18 cellular contexts compared by ENCODE assay signal in genomic region chr5:172679621-172680212, GRCh38. TPM values are rescaled to one million over a fixed set of nuclear protein-coding genes. Genes with fewer than 3 reads are reported as not detected.
DNase-seq lines count a peak whose midpoint lies in the region; ATAC-seq and TF ChIP-seq lines count a peak whose summit lies in the region.
"Had no signal": no experiment of that assay in that cellular context is flagged by ENCODE, and none has a peak within 500 bp of the region (broad histone marks: within the 10 kb centered on the region; RNA-seq: fewer than 3 reads in every experiment).

No MANE protein-coding gene starts in this region.

- H3K27ac ChIP-seq in BLaER1 treated with 17β-estradiol and CSF1 and Interleukin-3, amounts not matched to agents 10 nM and 100 nM: peak overlapping the region in 9 of 11 experiments; percentile 10 to 68 (median 36); a peak in 15 of 22 replicates
- H3K27ac ChIP-seq in ascending aorta: peak overlapping the region; percentile 10 to 32
- peak overlapping the region; percentile 18 for H3K27ac ChIP-seq in skeletal muscle tissue (ENCODE audit: low read depth, low read length)
- H3K27ac ChIP-seq: spleen had no signal

- H3K4me1 ChIP-seq in BLaER1 treated with 17β-estradiol and CSF1 and Interleukin-3, amounts not matched to agents 10 nM and 100 nM: peaks cover 26 to 61% (median 54%) of the 10 kb centered on the region in 10 experiments
- H3K4me1 ChIP-seq in ascending aorta (peaks cover 7 to 8% of the 10 kb centered on the region in 2 donors), skeletal muscle tissue (ENCODE audit: control insufficient read depth in 3 of 3, insufficient read depth in 3 of 3, low read length in 3 of 3) (peaks cover 18 to 43% (median 37%) of the 10 kb centered on the region in 3 donors)
- H3K4me1 ChIP-seq: spleen had no signal

- H3K36me3 Mint-ChIP-seq in nephron progenitor cell (ENCODE audit: low read depth): peaks cover 25% of the 10 kb centered on the region
- H3K36me3 Mint-ChIP-seq: natural killer cell treated with Interleukin-12 subunit alpha and Interleukin-12 subunit beta and Interleukin-15 and Interleukin-18, amount 100 ng/mL, for 72 hours had no signal

- H3K4me3 ChIP-seq in BLaER1 treated with 17β-estradiol and CSF1 and Interleukin-3, amounts not matched to agents 10 nM and 100 nM: no peak overlapping the region
- no peak overlapping the region for H3K4me3 ChIP-seq in ascending aorta
- H3K4me3 ChIP-seq in skeletal muscle tissue (ENCODE audit: low read length in 3 of 3): no peak overlapping the region
- H3K4me3 ChIP-seq: spleen had no signal

- peaks cover 37% of the 10 kb centered on the region for H3K27me3 Mint-ChIP-seq in nephron progenitor cell (ENCODE audit: low read depth, poor library complexity)
- H3K27me3 Mint-ChIP-seq: activated naive CD8-positive, alpha-beta T cell; natural killer cell treated with Interleukin-12 subunit alpha and Interleukin-12 subunit beta and Interleukin-15 and Interleukin-18, amount 100 ng/mL, for 72 hours had no signal

- peaks cover 0 to 9% (median 0%) of the 10 kb centered on the region in 11 experiments; a peak in 4 of 22 replicates for H3K9me3 ChIP-seq in BLaER1 treated with 17β-estradiol and CSF1 and Interleukin-3, amounts not matched to agents 10 nM and 100 nM (replicated peaks in 1 of 11)
- H3K9me3 ChIP-seq in ascending aorta (no peaks in the 10 kb centered on the region), skeletal muscle tissue (ENCODE audit: control insufficient read depth in 3 of 3, low read length in 3 of 3) (no peaks in the 10 kb centered on the region)

- no peak for TF ChIP-seq CTCF in ascending aorta (IDR thresholded peaks at IDR 0.05)
- TF ChIP-seq CTCF in nephron progenitor cell (IDR thresholded peaks at IDR 0.05): no peak

- peaks cover 0 to 53% (median 0%) of the 10 kb centered on the region in 11 experiments; a peak in 6 of 22 replicates for H4K20me1 ChIP-seq in BLaER1 treated with 17β-estradiol and CSF1 and Interleukin-3, amounts not matched to agents 10 nM and 100 nM

- no peak overlapping the region for H3K4me3 Mint-ChIP-seq in nephron progenitor cell
- H3K4me3 Mint-ChIP-seq: activated naive CD8-positive, alpha-beta T cell; natural killer cell treated with Interleukin-12 subunit alpha and Interleukin-12 subunit beta and Interleukin-15 and Interleukin-18, amount 100 ng/mL, for 72 hours had no signal

- H3K4me1 Mint-ChIP-seq in nephron progenitor cell: peaks cover 8% of the 10 kb centered on the region

- no peaks in the 10 kb centered on the region for H3K27me3 ChIP-seq in BLaER1 treated with 17β-estradiol and CSF1 and Interleukin-3, amounts not matched to agents 10 nM and 100 nM
- no peaks in the 10 kb centered on the region for H3K27me3 ChIP-seq in ascending aorta
- no peaks in the 10 kb centered on the region for H3K27me3 ChIP-seq in skeletal muscle tissue (ENCODE audit: control insufficient read depth in 3 of 3, insufficient read depth in 3 of 3, low read length in 3 of 3)

- H3K9me3 Mint-ChIP-seq in nephron progenitor cell: peaks cover 27% of the 10 kb centered on the region
- H3K9me3 Mint-ChIP-seq: natural killer cell treated with Interleukin-12 subunit alpha and Interleukin-12 subunit beta and Interleukin-15 and Interleukin-18, amount 100 ng/mL, for 72 hours had no signal

- DNase-seq in ascending aorta (ENCODE audit: low spot score in 2 of 2): no peak
- peak; percentile 47 for DNase-seq in islet precursor cell
- no peak for DNase-seq in inferior parietal cortex (ENCODE audit: extremely low spot score)
- no peak for DNase-seq in A172 (ENCODE audit: low spot score)
- DNase-seq in nephron progenitor cell: no peak
- DNase-seq: activated CD4-positive, alpha-beta T cell treated with anti-CD3 and anti-CD28 coated beads for 48 hours; DMS 273 treated with DMSO at 0.1 percent for 48 hours; mesendoderm; NCI-H748 treated with DMSO at 0.1 percent for 48 hours; SIG-M5; spleen; stimulated activated CD4-positive, alpha-beta T cell treated with anti-CD3 and anti-CD28 coated beads, Interleukin-4, amount 100 ng/mL, for 4 hours had no signal

- intact Hi-C loops in ascending aorta (cut with DNase I): no loop called here

- H3K9ac ChIP-seq in BLaER1 treated with 17β-estradiol and CSF1 and Interleukin-3, amounts not matched to agents 10 nM and 100 nM: peak overlapping the region in 4 of 11 experiments; percentile 24 to 41 (median 32); a peak in 3 of 22 replicates
- peak overlapping the region in 1 of 3 donors; percentile 35 for H3K9ac ChIP-seq in skeletal muscle tissue (ENCODE audit: low read depth in 1 of 3, low read length in 3 of 3)

- H3K27ac Mint-ChIP-seq in nephron progenitor cell: no peak overlapping the region
- H3K27ac Mint-ChIP-seq: activated naive CD8-positive, alpha-beta T cell; natural killer cell treated with Interleukin-12 subunit alpha and Interleukin-12 subunit beta and Interleukin-15 and Interleukin-18, amount 100 ng/mL, for 72 hours; progenitor cell of endocrine pancreas had no signal

- H3K4me2 ChIP-seq in BLaER1 treated with 17β-estradiol and CSF1 and Interleukin-3, amounts not matched to agents 10 nM and 100 nM: peak overlapping the region in 9 of 11 experiments; percentile 18 to 64 (median 43); a peak in 18 of 22 replicates

- ATAC-seq in HG03442 (IDR thresholded peaks at IDR 0.05; ENCODE audit: unreplicated experiment): no peak
- ATAC-seq: natural killer cell treated with Interleukin-12 subunit alpha and Interleukin-12 subunit beta and Interleukin-15 and Interleukin-18, amount 100 ng/mL, for 72 hours had no signal

- H3K36me3 ChIP-seq in BLaER1 treated with 17β-estradiol and CSF1 and Interleukin-3, amounts not matched to agents 10 nM and 100 nM: peaks cover 0 to 93% (median 81%) of the 10 kb centered on the region in 11 experiments; a peak in 18 of 22 replicates
- no peaks in the 10 kb centered on the region for H3K36me3 ChIP-seq in ascending aorta
- peaks cover 0 to 19% (median 0%) of the 10 kb centered on the region in 3 donors for H3K36me3 ChIP-seq in skeletal muscle tissue (ENCODE audit: control insufficient read depth in 3 of 3, insufficient read depth in 3 of 3, low read length in 3 of 3)
- H3K36me3 ChIP-seq: spleen had no signal

RNA-seq across cellular contexts. Expression of gene NEURL1B, which starts 38.7 kb away (rescaled TPM):
- total RNA-seq in ascending aorta (131 TPM), skeletal muscle tissue (23.0 TPM)
- total RNA-seq in A172 (2014; rRNA removed; shearing (Covaris generic)): 7.2 and 12.2 TPM in 2 replicates
